21 cellular contexts compared by ENCODE assay signal in the genomic region with DNA sequence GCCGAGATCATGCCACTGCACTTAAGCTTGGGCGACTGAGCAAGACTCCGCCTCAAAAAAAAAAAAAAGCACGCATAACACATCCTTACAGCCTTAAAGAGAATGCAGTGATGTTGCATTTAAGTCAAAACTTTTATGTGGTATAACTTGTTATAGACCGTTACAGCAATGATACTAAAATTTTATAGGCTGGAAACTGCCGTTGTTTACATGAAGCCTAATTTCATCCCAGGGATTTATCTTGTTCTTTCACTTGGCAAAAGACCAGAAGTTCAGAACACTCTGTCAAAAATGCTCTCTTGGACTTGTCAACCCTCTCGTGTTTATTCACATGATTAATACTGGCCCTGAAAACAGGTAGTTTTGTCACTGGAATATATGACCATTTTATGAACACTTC.
"Had no signal": no experiment of that assay in that cellular context is flagged by ENCODE, and none has a peak within 500 bp of the region (broad histone marks: within the 10 kb centered on the region; RNA-seq: fewer than 3 reads in every experiment).

No MANE protein-coding gene starts in this region.

- H3K36me3 ChIP-seq: esophagus squamous epithelium, gastrocnemius medialis, heart right ventricle, left lung, lower lobe of right lung had no signal

- ATAC-seq: gastrocnemius medialis; heart right ventricle; left cardiac atrium; left lung; left ventricle myocardium superior; lower lobe of right lung; mucosa of descending colon; naive thymus-derived CD8-positive, alpha-beta T cell had no signal

- DNase-seq: dermis blood vessel endothelial cell; dorsolateral prefrontal cortex; effector CD4-positive, alpha-beta T cell; effector memory CD4-positive, alpha-beta T cell; esophagus squamous epithelium; foreskin fibroblast; foreskin melanocyte; gastrocnemius medialis; glutamatergic neuron; head of caudate nucleus; heart right ventricle; hippocampal formation; left cardiac atrium; left lung; left ventricle myocardium superior; lower lobe of right lung; mesenchymal stem cell; mucosa of descending colon; naive B cell; naive thymus-derived CD8-positive, alpha-beta T cell had no signal

- H3K27me3 ChIP-seq: esophagus squamous epithelium had no signal

- H3K9me3 ChIP-seq: esophagus squamous epithelium, gastrocnemius medialis, heart right ventricle, left lung, lower lobe of right lung, mucosa of descending colon had no signal

- H3K27ac ChIP-seq: coronary artery, dorsolateral prefrontal cortex, esophagus squamous epithelium, gastrocnemius medialis, heart right ventricle, left lung, lower lobe of right lung had no signal

- H3K4me3 ChIP-seq: coronary artery, dorsolateral prefrontal cortex, esophagus squamous epithelium, gastrocnemius medialis, heart right ventricle, left lung, lower lobe of right lung, mucosa of descending colon had no signal

- H3K4me1 ChIP-seq: gastrocnemius medialis, heart right ventricle, left lung, lower lobe of right lung had no signal
